Comparison of ENCODE assay signal across 8 cellular contexts in genomic region chr15:96330064-96330449, GRCh38. TPM values are rescaled to one million over a fixed set of nuclear protein-coding genes. Genes with fewer than 3 reads are reported as not detected.
DNase-seq lines count a peak whose midpoint lies in the region; ATAC-seq and TF ChIP-seq lines count a peak whose summit lies in the region.

No MANE protein-coding gene starts in this region.

- H3K36me3 Mint-ChIP-seq in IgD-negative memory B cell, result peaks cover 2% of the 10 kb centered on the region
- peaks cover 4% of the 10 kb centered on the region for H3K36me3 Mint-ChIP-seq in activated T-helper 17 cell treated with anti-CD3 and anti-CD28 coated beads, Interleukin-2, amount 50 U/mL, for 72 hours (ENCODE audit: low read depth)

- peak overlapping the region in 2 of 3 donors; percentile 20 to 63 for H3K27ac Mint-ChIP-seq in IgD-negative memory B cell
- H3K27ac Mint-ChIP-seq in activated T-helper 17 cell treated with anti-CD3 and anti-CD28 coated beads, Interleukin-2, amount 50 U/mL, for 72 hours, result no peak overlapping the region

- DNase-seq in BE2C (no peak), left cardiac atrium (peak; percentile 84), sciatic nerve (ENCODE audit: low spot score) (peak; percentile 90)

- H3K9me3 ChIP-seq in BE2C, result no peaks in the 10 kb centered on the region

- peaks cover 0 to 7% (median 5%) of the 10 kb centered on the region in 3 donors for H3K4me1 Mint-ChIP-seq in IgD-negative memory B cell
- peaks cover 5% of the 10 kb centered on the region for H3K4me1 Mint-ChIP-seq in activated T-helper 17 cell treated with anti-CD3 and anti-CD28 coated beads, Interleukin-2, amount 50 U/mL, for 72 hours

- H3K27me3 Mint-ChIP-seq in IgD-negative memory B cell, result peaks cover 61% of the 10 kb centered on the region
- peaks cover 61% of the 10 kb centered on the region for H3K27me3 Mint-ChIP-seq in activated T-helper 17 cell treated with anti-CD3 and anti-CD28 coated beads, Interleukin-2, amount 50 U/mL, for 72 hours

- H3K4me1 ChIP-seq in BE2C, result peaks cover 3% of the 10 kb centered on the region

- peaks cover 15% of the 10 kb centered on the region for H3K36me3 ChIP-seq in BE2C

- peak; percentile 19 for ATAC-seq in GM19043 (IDR thresholded peaks at IDR 0.05; ENCODE audit: low read depth, unreplicated experiment)
- ATAC-seq in activated T-helper 17 cell treated with anti-CD3 and anti-CD28 coated beads, Interleukin-2, amount 50 U/mL, for 72 hours (replicated peaks), result peak; percentile 7
- ATAC-seq in left cardiac atrium, result no peak
- peak; percentile 33 for ATAC-seq in sciatic nerve
- ATAC-seq in HG02973 (IDR thresholded peaks at IDR 0.05; ENCODE audit: unreplicated experiment), result no peak
- ATAC-seq in HG03520 (IDR thresholded peaks at IDR 0.05; ENCODE audit: unreplicated experiment), result no peak

- peak overlapping the region; percentile 56 for H3K4me3 ChIP-seq in BE2C (ENCODE audit: low read depth, low read length)

- peaks cover 0 to 11% (median 2%) of the 10 kb centered on the region in 3 donors for H3K9me3 Mint-ChIP-seq in IgD-negative memory B cell
- no peaks in the 10 kb centered on the region for H3K9me3 Mint-ChIP-seq in activated T-helper 17 cell treated with anti-CD3 and anti-CD28 coated beads, Interleukin-2, amount 50 U/mL, for 72 hours

- no peak for TF ChIP-seq CTCF in BE2C (IDR thresholded peaks at IDR 0.05; ENCODE audit: low read depth, low read length)

- peak overlapping the region in 3 of 4 donors; percentile 34 to 79 (median 58) for H3K4me3 Mint-ChIP-seq in IgD-negative memory B cell
- peak overlapping the region; percentile 70 for H3K4me3 Mint-ChIP-seq in activated T-helper 17 cell treated with anti-CD3 and anti-CD28 coated beads, Interleukin-2, amount 50 U/mL, for 72 hours

- intact Hi-C loops in left cardiac atrium (cut with DNase I) (no loop called here), sciatic nerve (cut with DNase I) (loop anchor here (5.0 kb wide), 1 partner anchor 562 kb away; no protein-coding TSS in a partner anchor)

- peaks cover 20% of the 10 kb centered on the region for H3K27me3 ChIP-seq in BE2C

RNA-seq across cellular contexts. Expression of gene NR2F2, which starts 0.4 kb away (rescaled TPM):
- polyA plus RNA-seq in BE2C (2012; ENCODE audit: insufficient read depth, insufficient read length, low read depth), result 82.4 TPM
- polyA plus RNA-seq in IgD-negative memory B cell, result not detected
- total RNA-seq in activated T-helper 17 cell treated with anti-CD3 and anti-CD28 coated beads, Interleukin-2, amount 50 U/mL, for 72 hours, result not detected
- 10 to 100 TPM; 41.2 to 43.5 TPM for total RNA-seq in left cardiac atrium
- total RNA-seq in sciatic nerve, result 242 TPM

Comparison
In these comparisons a context has a peak if more than half of its experiments do, and no peak if none do; other contexts are left out.
1. ATAC-seq: peak in GM19043 (single experiment), activated T-helper 17 cell treated with anti-CD3 and anti-CD28 coated beads, Interleukin-2, amount 50 U/mL, for 72 hours (single experiment) and sciatic nerve (single experiment); none in left cardiac atrium (0 of 2), HG02973 (single experiment) and HG03520 (single experiment).
2. RNA of gene NR2F2, which starts 0.4 kb away (total RNA-seq): 242 TPM in sciatic nerve (single experiment) and 41.2 to 43.5 TPM in left cardiac atrium; not detected in activated T-helper 17 cell treated with anti-CD3 and anti-CD28 coated beads, Interleukin-2, amount 50 U/mL, for 72 hours; every median in the first group is over 10 times any median in the second.